ENCODE assay signal across 26 cellular contexts in genomic region chr2:212797484-212798205, GRCh38.
DNase-seq lines count a peak whose midpoint lies in the region; ATAC-seq and TF ChIP-seq lines count a peak whose summit lies in the region.
"Had no signal": no experiment of that assay in that cellular context is flagged by ENCODE, and none has a peak within 500 bp of the region (broad histone marks: within the 10 kb centered on the region; RNA-seq: fewer than 3 reads in every experiment).

No MANE protein-coding gene starts in this region.

- H3K36me3 ChIP-seq in Peyer's patch (no peaks in the 10 kb centered on the region), mucosa of descending colon (ENCODE audit: low read depth) (no peaks in the 10 kb centered on the region)
- H3K36me3 ChIP-seq: esophagus muscularis mucosa, transverse colon had no signal

- H3K9me3 Mint-ChIP-seq in activated T-helper 17 cell treated with anti-CD3 and anti-CD28 coated beads, Interleukin-2, amount 50 U/mL, for 72 hours, result no peaks in the 10 kb centered on the region
- H3K9me3 Mint-ChIP-seq in HFFc6, result no peaks in the 10 kb centered on the region
- H3K9me3 Mint-ChIP-seq: activated B cell treated with CpG ODN at 0.5 μM for 24 hours; activated T-helper 1 cell treated with anti-CD3 and anti-CD28 coated beads, Interleukin-12 subunit alpha, Interleukin-12 subunit beta, Interleukin-2, Interleukin-4 antibody, amounts not matched to agents 30 ng/mL and 10 ng/mL and 1 ng/mL, durations not matched to agents 14 hours and 24 hours and 36 hours; brain; effector memory CD8-positive, alpha-beta T cell; naive B cell had no signal

- no peaks in the 10 kb centered on the region for H3K4me1 Mint-ChIP-seq in activated T-helper 17 cell treated with anti-CD3 and anti-CD28 coated beads, Interleukin-2, amount 50 U/mL, for 72 hours
- H3K4me1 Mint-ChIP-seq in HFFc6 (ENCODE audit: low read depth), result peaks cover 12% of the 10 kb centered on the region
- H3K4me1 Mint-ChIP-seq: activated B cell treated with CpG ODN at 0.5 μM for 24 hours; activated naive CD8-positive, alpha-beta T cell treated with anti-CD3 and anti-CD28 coated beads, Interleukin-2, amount 10 ng/mL, durations not matched to agents 7 days and 5 days; naive B cell had no signal

- H3K27ac ChIP-seq in Peyer's patch, result no peak overlapping the region
- H3K27ac ChIP-seq: esophagus muscularis mucosa, KMS-11, transverse colon had no signal

- H3K9me3 ChIP-seq in Peyer's patch (no peaks in the 10 kb centered on the region), mucosa of descending colon (no peaks in the 10 kb centered on the region)
- H3K9me3 ChIP-seq: esophagus muscularis mucosa, transverse colon had no signal

- DNase-seq in myocyte (ENCODE audit: low read depth), result peak; percentile 28
- no peak for DNase-seq in Peyer's patch
- no peak for DNase-seq in HFFc6
- DNase-seq in DMS53 (lab: John Stamatoyannopoulos, UW), result no peak
- no peak for DNase-seq in mucosa of descending colon
- DNase-seq: activated B cell treated with CpG ODN at 0.5 μM for 24 hours; activated naive CD8-positive, alpha-beta T cell treated with anti-CD3 and anti-CD28 coated beads, Interleukin-2, amount 10 ng/mL, durations not matched to agents 7 days and 5 days; DMS79; effector memory CD8-positive, alpha-beta T cell; H7; mammary epithelial cell; MV-4-11; naive B cell; NCI-H2029; NCI-H2227 treated with DMSO at 0.1 percent for 48 hours; occipital lobe; stimulated activated CD4-positive, alpha-beta T cell treated with anti-CD3 and anti-CD28 coated beads, Interleukin-12 subunit alpha, Interleukin-12 subunit beta, amount 100 ng/mL, for 4 hours; stimulated activated CD4-positive, alpha-beta T cell treated with anti-CD3 and anti-CD28 coated beads, Interleukin-4, amount 100 ng/mL, for 4 hours; transverse colon had no signal

- no peaks in the 10 kb centered on the region for H3K27me3 Mint-ChIP-seq in activated T-helper 17 cell treated with anti-CD3 and anti-CD28 coated beads, Interleukin-2, amount 50 U/mL, for 72 hours
- no peaks in the 10 kb centered on the region for H3K27me3 Mint-ChIP-seq in HFFc6 (ENCODE audit: insufficient read depth)
- H3K27me3 Mint-ChIP-seq: activated B cell treated with CpG ODN at 0.5 μM for 24 hours; effector memory CD8-positive, alpha-beta T cell; naive B cell had no signal

- H3K4me1 ChIP-seq in Peyer's patch (no peaks in the 10 kb centered on the region), mucosa of descending colon (ENCODE audit: low read depth) (no peaks in the 10 kb centered on the region)
- H3K4me1 ChIP-seq: esophagus muscularis mucosa, transverse colon had no signal

- H3K27ac Mint-ChIP-seq in activated T-helper 17 cell treated with anti-CD3 and anti-CD28 coated beads, Interleukin-2, amount 50 U/mL, for 72 hours, result no peak overlapping the region
- no peak overlapping the region for H3K27ac Mint-ChIP-seq in HFFc6
- H3K27ac Mint-ChIP-seq: activated B cell treated with CpG ODN at 0.5 μM for 24 hours; activated naive CD8-positive, alpha-beta T cell treated with anti-CD3 and anti-CD28 coated beads, Interleukin-2, amount 10 ng/mL, durations not matched to agents 7 days and 5 days; activated T-helper 1 cell treated with anti-CD3 and anti-CD28 coated beads, Interleukin-12 subunit alpha, Interleukin-12 subunit beta, Interleukin-2, Interleukin-4 antibody, amounts not matched to agents 30 ng/mL and 10 ng/mL and 1 ng/mL, durations not matched to agents 14 hours and 24 hours and 36 hours; brain; effector memory CD8-positive, alpha-beta T cell; naive B cell had no signal

- intact Hi-C loops in mucosa of descending colon (cut with DNase I, micrococcal nuclease), result no loop called here

- no peaks in the 10 kb centered on the region for H3K36me3 Mint-ChIP-seq in activated T-helper 17 cell treated with anti-CD3 and anti-CD28 coated beads, Interleukin-2, amount 50 U/mL, for 72 hours (ENCODE audit: low read depth)
- no peaks in the 10 kb centered on the region for H3K36me3 Mint-ChIP-seq in HFFc6 (ENCODE audit: low read depth)
- H3K36me3 Mint-ChIP-seq: activated naive CD8-positive, alpha-beta T cell treated with anti-CD3 and anti-CD28 coated beads, Interleukin-2, amount 10 ng/mL, durations not matched to agents 7 days and 5 days; brain; naive B cell had no signal

- ATAC-seq in GM18520 (IDR thresholded peaks at IDR 0.05; ENCODE audit: unreplicated experiment), result peak; percentile 47
- ATAC-seq in HG02610 (IDR thresholded peaks at IDR 0.05; ENCODE audit: unreplicated experiment), result peak; percentile 56
- ATAC-seq in activated T-helper 17 cell treated with anti-CD3 and anti-CD28 coated beads, Interleukin-2, amount 50 U/mL, for 72 hours (replicated peaks), result peak; percentile 80
- no peak for ATAC-seq in mucosa of descending colon
- ATAC-seq: effector memory CD8-positive, alpha-beta T cell had no signal

- no peak for TF ChIP-seq POLR2A in Peyer's patch (IDR thresholded peaks at IDR 0.05)

- H3K4me3 ChIP-seq in Peyer's patch (no peak overlapping the region), mucosa of descending colon (no peak overlapping the region)
- H3K4me3 ChIP-seq: esophagus muscularis mucosa, transverse colon had no signal

- no peak overlapping the region for H3K4me3 Mint-ChIP-seq in activated T-helper 17 cell treated with anti-CD3 and anti-CD28 coated beads, Interleukin-2, amount 50 U/mL, for 72 hours
- no peak overlapping the region for H3K4me3 Mint-ChIP-seq in HFFc6
- H3K4me3 Mint-ChIP-seq: activated B cell treated with CpG ODN at 0.5 μM for 24 hours; activated naive CD8-positive, alpha-beta T cell treated with anti-CD3 and anti-CD28 coated beads, Interleukin-2, amount 10 ng/mL, durations not matched to agents 7 days and 5 days; activated T-helper 1 cell treated with anti-CD3 and anti-CD28 coated beads, Interleukin-12 subunit alpha, Interleukin-12 subunit beta, Interleukin-2, Interleukin-4 antibody, amounts not matched to agents 30 ng/mL and 10 ng/mL and 1 ng/mL, durations not matched to agents 14 hours and 24 hours and 36 hours; brain; effector memory CD8-positive, alpha-beta T cell; naive B cell had no signal

- H3K27me3 ChIP-seq in Peyer's patch, result no peaks in the 10 kb centered on the region
- H3K27me3 ChIP-seq: esophagus muscularis mucosa, transverse colon had no signal

- no peak for TF ChIP-seq CTCF in Peyer's patch (IDR thresholded peaks at IDR 0.05)
- TF ChIP-seq CTCF in HFFc6 (IDR thresholded peaks at IDR 0.05), result no peak
- no peak for TF ChIP-seq CTCF in mucosa of descending colon (IDR thresholded peaks at IDR 0.05)
